13 cellular contexts compared by ENCODE assay signal in genomic region chr12:47556219-47556618, GRCh38.
"Had no signal": no experiment of that assay in that cellular context is flagged by ENCODE, and none has a peak within 500 bp of the region (broad histone marks: within the 10 kb centered on the region; RNA-seq: fewer than 3 reads in every experiment).

No MANE protein-coding gene starts in this region.

- DNase-seq: activated CD4-positive, alpha-beta T cell treated with anti-CD3 and anti-CD28 coated beads for 4 hours; activated naive CD4-positive, alpha-beta T cell treated with Interleukin-2 at 50 U/mL for 16 hours; brain microvascular endothelial cell; left cardiac atrium; naive B cell; posterior cingulate gyrus; right cardiac atrium; T-cell; thyroid gland; WERI-Rb-1 had no signal

- H3K36me3 Mint-ChIP-seq: T-cell had no signal

- H3K27me3 Mint-ChIP-seq: T-cell had no signal

- H3K27ac ChIP-seq: brain microvascular endothelial cell, thyroid gland, vagina, WERI-Rb-1 had no signal

- H3K4me3 ChIP-seq: lung, smooth muscle cell, thyroid gland, vagina had no signal

- H3K27ac Mint-ChIP-seq: naive B cell, T-cell had no signal

- H3K36me3 ChIP-seq: brain microvascular endothelial cell, thyroid gland, vagina, WERI-Rb-1 had no signal

- ATAC-seq: left cardiac atrium, right cardiac atrium, T-cell had no signal

- H3K9me3 ChIP-seq: thyroid gland, vagina had no signal

- H3K27me3 ChIP-seq: brain microvascular endothelial cell, thyroid gland, vagina had no signal

- H3K4me1 ChIP-seq: thyroid gland had no signal

- H3K4me3 Mint-ChIP-seq: naive B cell, T-cell had no signal

- H3K4me2 ChIP-seq: smooth muscle cell had no signal
